Comparison of ENCODE assay signal across 8 cellular contexts in genomic region chr6:27547157-27548075, GRCh38.
DNase-seq lines count a peak whose midpoint lies in the region; ATAC-seq and TF ChIP-seq lines count a peak whose summit lies in the region.

No MANE protein-coding gene starts in this region.

- H3K27me3 ChIP-seq in BE2C, result no peaks in the 10 kb centered on the region

- no peaks in the 10 kb centered on the region for H3K36me3 ChIP-seq in BE2C

- H3K4me3 ChIP-seq in BE2C (ENCODE audit: low read depth, low read length), result peak overlapping the region; percentile 79

- H3K9me3 ChIP-seq in BE2C, result no peaks in the 10 kb centered on the region

- no peaks in the 10 kb centered on the region for H3K4me1 ChIP-seq in BE2C

- DNase-seq in BE2C (peak; percentile 73), HEK293T (ENCODE audit: extremely low spot score) (peak; percentile 21), RPMI8226 (peak; percentile 86), NCI-H2196 treated with DMSO at 0.1 percent for 48 hours (lab: John Stamatoyannopoulos, UW; ENCODE audit: unreplicated experiment) (no peak), Kasumi-1 (lab: John Stamatoyannopoulos, UW) (no peak), cerebellar nuclear complex (lab: John Stamatoyannopoulos, UW) (no peak)

- CTCF ChIA-PET in HEK293T (lab: Yijun Ruan, JAX), result interaction anchor here (1.0 kb wide), 1 partner anchor 235 kb away, joined by 5 read pairs; no protein-coding TSS in a partner anchor

- TF ChIP-seq CTCF in BE2C (IDR thresholded peaks at IDR 0.05; ENCODE audit: low read depth, low read length), result no peak

- POLR2A ChIA-PET in HEK293T (lab: Yijun Ruan, JAX), result interaction anchor here (1.1 to 2.6 kb wide), 4 partner anchors 55 to 251 kb away, joined by 3 to 9 read pairs (median 4); no protein-coding TSS in a partner anchor

- peak; percentile 79 for ATAC-seq in esophagus mucosa
- no peak for ATAC-seq in GM19452 (IDR thresholded peaks at IDR 0.05; ENCODE audit: unreplicated experiment)

TF ChIP-seq in HEK293T, 16 proteins besides CTCF, POLR2A, EP300 and RAD21:
- TF ChIP-seq FOXM1 (IDR thresholded peaks at IDR 0.05; ENCODE audit: borderline replicate concordance), result 0 out of 2 replicates have a peak, but pooled peaks have one; percentile 7
- no peak for TF ChIP-seq SUZ12 (IDR thresholded peaks at IDR 0.05)
- TF ChIP-seq TARDBP (IDR thresholded peaks at IDR 0.05), result no peak; the same call in 1 of the 2 replicates
- no peak for TF ChIP-seq NFRKB (IDR thresholded peaks at IDR 0.05)
- TF ChIP-seq FOXK2 (IDR thresholded peaks at IDR 0.05), result no peak

Comparison
In these comparisons a context has a peak if more than half of its experiments do, and no peak if none do; other contexts are left out.
1. DNase-seq: peak in BE2C (single experiment), HEK293T (single experiment) and RPMI8226 (single experiment); none in NCI-H2196 treated with DMSO at 0.1 percent for 48 hours (single experiment), Kasumi-1 (0 of 2) and cerebellar nuclear complex (0 of 2).